1 cellular context compared by ENCODE assay signal in genomic region chr2:152336103-152336853, GRCh38.
A peak's percentile ranks its signal among the peaks of the same experiment; 100 is the strongest.
TF ChIP-seq lines count a peak whose summit lies in the region.

No MANE protein-coding gene starts in this region.

TF ChIP-seq in HepG2, 621 proteins besides CTCF, POLR2A, EP300 and RAD21 (continued from another document and continues in another):
- TF ChIP-seq ZNF740 (CRISPR knock-in tag; IDR thresholded peaks at IDR 0.05) = 0 out of 2 replicates have a peak, but pooled peaks have one; percentile 38
- TF ChIP-seq POLR2AphosphoS5 (IDR thresholded peaks at IDR 0.05; ENCODE audit: low read depth, low read length) = no peak
- TF ChIP-seq ZNF761 (CRISPR knock-in tag; conservative IDR thresholded peaks at IDR 0.05) = 0 out of 2 replicates have a peak, but pooled peaks have one; percentile 31
- no peak; the same call in 1 of the 2 replicates for TF ChIP-seq ZNF280D (CRISPR knock-in tag; IDR thresholded peaks at IDR 0.05)
- TF ChIP-seq ZNF546 (CRISPR knock-in tag; conservative IDR thresholded peaks at IDR 0.05) = peak; percentile 76; the same call in 1 of the 2 replicates
- no peak for TF ChIP-seq TRIM22 (IDR thresholded peaks at IDR 0.05)
- TF ChIP-seq, protein P1, sequence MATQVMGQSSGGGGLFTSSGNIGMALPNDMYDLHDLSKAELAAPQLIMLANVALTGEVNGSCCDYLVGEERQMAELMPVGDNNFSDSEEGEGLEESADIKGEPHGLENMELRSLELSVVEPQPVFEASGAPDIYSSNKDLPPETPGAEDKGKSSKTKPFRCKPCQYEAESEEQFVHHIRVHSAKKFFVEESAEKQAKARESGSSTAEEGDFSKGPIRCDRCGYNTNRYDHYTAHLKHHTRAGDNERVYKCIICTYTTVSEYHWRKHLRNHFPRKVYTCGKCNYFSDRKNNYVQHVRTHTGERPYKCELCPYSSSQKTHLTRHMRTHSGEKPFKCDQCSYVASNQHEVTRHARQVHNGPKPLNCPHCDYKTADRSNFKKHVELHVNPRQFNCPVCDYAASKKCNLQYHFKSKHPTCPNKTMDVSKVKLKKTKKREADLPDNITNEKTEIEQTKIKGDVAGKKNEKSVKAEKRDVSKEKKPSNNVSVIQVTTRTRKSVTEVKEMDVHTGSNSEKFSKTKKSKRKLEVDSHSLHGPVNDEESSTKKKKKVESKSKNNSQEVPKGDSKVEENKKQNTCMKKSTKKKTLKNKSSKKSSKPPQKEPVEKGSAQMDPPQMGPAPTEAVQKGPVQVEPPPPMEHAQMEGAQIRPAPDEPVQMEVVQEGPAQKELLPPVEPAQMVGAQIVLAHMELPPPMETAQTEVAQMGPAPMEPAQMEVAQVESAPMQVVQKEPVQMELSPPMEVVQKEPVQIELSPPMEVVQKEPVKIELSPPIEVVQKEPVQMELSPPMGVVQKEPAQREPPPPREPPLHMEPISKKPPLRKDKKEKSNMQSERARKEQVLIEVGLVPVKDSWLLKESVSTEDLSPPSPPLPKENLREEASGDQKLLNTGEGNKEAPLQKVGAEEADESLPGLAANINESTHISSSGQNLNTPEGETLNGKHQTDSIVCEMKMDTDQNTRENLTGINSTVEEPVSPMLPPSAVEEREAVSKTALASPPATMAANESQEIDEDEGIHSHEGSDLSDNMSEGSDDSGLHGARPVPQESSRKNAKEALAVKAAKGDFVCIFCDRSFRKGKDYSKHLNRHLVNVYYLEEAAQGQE (IDR thresholded peaks at IDR 0.05; ENCODE audit: borderline replicate concordance in 1 of 2, low read depth in 1 of 2, low read length in 2 of 2) = no peak
- TF ChIP-seq CREB1 (IDR thresholded peaks at IDR 0.05) = no peak
- TF ChIP-seq CREB1 (CRISPR knock-in tag; IDR thresholded peaks at IDR 0.05) = no peak
- TF ChIP-seq ZNF143 (CRISPR knock-in tag; IDR thresholded peaks at IDR 0.05) = no peak
- TF ChIP-seq ASH2L (IDR thresholded peaks at IDR 0.05; ENCODE audit: insufficient read length, low read depth, low read length) = peak; percentile 14
- TF ChIP-seq DPF2 (CRISPR knock-in tag; IDR thresholded peaks at IDR 0.05; ENCODE audit: borderline replicate concordance, low read depth) = no peak
- no peak for TF ChIP-seq ZNF326 (CRISPR knock-in tag; IDR thresholded peaks at IDR 0.05; ENCODE audit: borderline replicate concordance)
- no peak for TF ChIP-seq CCDC6 (CRISPR knock-in tag; IDR thresholded peaks at IDR 0.05)
- TF ChIP-seq, protein P2, sequence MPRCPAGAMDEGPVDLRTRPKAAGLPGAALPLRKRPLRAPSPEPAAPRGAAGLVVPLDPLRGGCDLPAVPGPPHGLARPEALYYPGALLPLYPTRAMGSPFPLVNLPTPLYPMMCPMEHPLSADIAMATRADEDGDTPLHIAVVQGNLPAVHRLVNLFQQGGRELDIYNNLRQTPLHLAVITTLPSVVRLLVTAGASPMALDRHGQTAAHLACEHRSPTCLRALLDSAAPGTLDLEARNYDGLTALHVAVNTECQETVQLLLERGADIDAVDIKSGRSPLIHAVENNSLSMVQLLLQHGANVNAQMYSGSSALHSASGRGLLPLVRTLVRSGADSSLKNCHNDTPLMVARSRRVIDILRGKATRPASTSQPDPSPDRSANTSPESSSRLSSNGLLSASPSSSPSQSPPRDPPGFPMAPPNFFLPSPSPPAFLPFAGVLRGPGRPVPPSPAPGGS (CRISPR knock-in tag; IDR thresholded peaks at IDR 0.05) = peak; percentile 44; the same call in 1 of the 2 replicates
- TF ChIP-seq, protein P3, sequence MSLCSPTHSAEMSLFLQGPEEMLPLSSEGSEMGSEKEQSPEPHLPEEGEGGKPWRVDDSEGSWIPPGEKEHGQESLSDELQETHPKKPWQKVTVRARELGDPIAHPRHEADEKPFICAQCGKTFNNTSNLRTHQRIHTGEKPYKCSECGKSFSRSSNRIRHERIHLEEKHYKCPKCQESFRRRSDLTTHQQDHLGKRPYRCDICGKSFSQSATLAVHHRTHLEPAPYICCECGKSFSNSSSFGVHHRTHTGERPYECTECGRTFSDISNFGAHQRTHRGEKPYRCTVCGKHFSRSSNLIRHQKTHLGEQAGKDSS (CRISPR knock-in tag; IDR thresholded peaks at IDR 0.05; ENCODE audit: borderline replicate concordance, low read depth) = no peak
- TF ChIP-seq MIXL1 (CRISPR knock-in tag; IDR thresholded peaks at IDR 0.05) = no peak
- TF ChIP-seq, protein P4, sequence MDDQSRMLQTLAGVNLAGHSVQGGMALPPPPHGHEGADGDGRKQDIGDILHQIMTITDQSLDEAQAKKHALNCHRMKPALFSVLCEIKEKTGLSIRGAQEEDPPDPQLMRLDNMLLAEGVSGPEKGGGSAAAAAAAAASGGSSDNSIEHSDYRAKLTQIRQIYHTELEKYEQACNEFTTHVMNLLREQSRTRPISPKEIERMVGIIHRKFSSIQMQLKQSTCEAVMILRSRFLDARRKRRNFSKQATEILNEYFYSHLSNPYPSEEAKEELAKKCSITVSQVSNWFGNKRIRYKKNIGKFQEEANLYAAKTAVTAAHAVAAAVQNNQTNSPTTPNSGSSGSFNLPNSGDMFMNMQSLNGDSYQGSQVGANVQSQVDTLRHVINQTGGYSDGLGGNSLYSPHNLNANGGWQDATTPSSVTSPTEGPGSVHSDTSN (CRISPR knock-in tag; IDR thresholded peaks at IDR 0.05; ENCODE audit: borderline replicate concordance) = no peak
- no peak for TF ChIP-seq ZNF362 (CRISPR knock-in tag; IDR thresholded peaks at IDR 0.05; ENCODE audit: borderline replicate concordance)
- TF ChIP-seq EEA1 (CRISPR knock-in tag; IDR thresholded peaks at IDR 0.05; ENCODE audit: borderline replicate concordance) = 0 out of 2 replicates have a peak, but pooled peaks have one; percentile 49
- TF ChIP-seq, protein P5, sequence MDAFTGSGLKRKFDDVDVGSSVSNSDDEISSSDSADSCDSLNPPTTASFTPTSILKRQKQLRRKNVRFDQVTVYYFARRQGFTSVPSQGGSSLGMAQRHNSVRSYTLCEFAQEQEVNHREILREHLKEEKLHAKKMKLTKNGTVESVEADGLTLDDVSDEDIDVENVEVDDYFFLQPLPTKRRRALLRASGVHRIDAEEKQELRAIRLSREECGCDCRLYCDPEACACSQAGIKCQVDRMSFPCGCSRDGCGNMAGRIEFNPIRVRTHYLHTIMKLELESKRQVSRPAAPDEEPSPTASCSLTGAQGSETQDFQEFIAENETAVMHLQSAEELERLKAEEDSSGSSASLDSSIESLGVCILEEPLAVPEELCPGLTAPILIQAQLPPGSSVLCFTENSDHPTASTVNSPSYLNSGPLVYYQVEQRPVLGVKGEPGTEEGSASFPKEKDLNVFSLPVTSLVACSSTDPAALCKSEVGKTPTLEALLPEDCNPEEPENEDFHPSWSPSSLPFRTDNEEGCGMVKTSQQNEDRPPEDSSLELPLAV (CRISPR knock-in tag; conservative IDR thresholded peaks at IDR 0.05; ENCODE audit: low read depth) = no peak
- TF ChIP-seq, protein P6, sequence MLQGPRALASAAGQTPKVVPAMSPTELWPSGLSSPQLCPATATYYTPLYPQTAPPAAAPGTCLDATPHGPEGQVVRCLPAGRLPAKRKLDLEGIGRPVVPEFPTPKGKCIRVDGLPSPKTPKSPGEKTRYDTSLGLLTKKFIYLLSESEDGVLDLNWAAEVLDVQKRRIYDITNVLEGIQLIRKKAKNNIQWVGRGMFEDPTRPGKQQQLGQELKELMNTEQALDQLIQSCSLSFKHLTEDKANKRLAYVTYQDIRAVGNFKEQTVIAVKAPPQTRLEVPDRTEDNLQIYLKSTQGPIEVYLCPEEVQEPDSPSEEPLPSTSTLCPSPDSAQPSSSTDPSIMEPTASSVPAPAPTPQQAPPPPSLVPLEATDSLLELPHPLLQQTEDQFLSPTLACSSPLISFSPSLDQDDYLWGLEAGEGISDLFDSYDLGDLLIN (CRISPR knock-in tag; IDR thresholded peaks at IDR 0.05; ENCODE audit: borderline replicate concordance) = no peak; the same call in 1 of the 2 replicates
- 0 out of 2 replicates have a peak, but pooled peaks have one; percentile 52 for TF ChIP-seq MTF1 (CRISPR knock-in tag; IDR thresholded peaks at IDR 0.05)
- no peak for TF ChIP-seq MIER2 (CRISPR knock-in tag; IDR thresholded peaks at IDR 0.05)
- no peak for TF ChIP-seq ZSCAN21 (CRISPR knock-in tag; IDR thresholded peaks at IDR 0.05; ENCODE audit: borderline replicate concordance)
- no peak for TF ChIP-seq ZIK1 (CRISPR knock-in tag; IDR thresholded peaks at IDR 0.05; ENCODE audit: borderline replicate concordance, low read depth)
- TF ChIP-seq ZSCAN9 (CRISPR knock-in tag; IDR thresholded peaks at IDR 0.05; ENCODE audit: borderline replicate concordance) = no peak
- TF ChIP-seq KLF9 (CRISPR knock-in tag; IDR thresholded peaks at IDR 0.05; ENCODE audit: low read depth) = no peak
- TF ChIP-seq, protein P7, sequence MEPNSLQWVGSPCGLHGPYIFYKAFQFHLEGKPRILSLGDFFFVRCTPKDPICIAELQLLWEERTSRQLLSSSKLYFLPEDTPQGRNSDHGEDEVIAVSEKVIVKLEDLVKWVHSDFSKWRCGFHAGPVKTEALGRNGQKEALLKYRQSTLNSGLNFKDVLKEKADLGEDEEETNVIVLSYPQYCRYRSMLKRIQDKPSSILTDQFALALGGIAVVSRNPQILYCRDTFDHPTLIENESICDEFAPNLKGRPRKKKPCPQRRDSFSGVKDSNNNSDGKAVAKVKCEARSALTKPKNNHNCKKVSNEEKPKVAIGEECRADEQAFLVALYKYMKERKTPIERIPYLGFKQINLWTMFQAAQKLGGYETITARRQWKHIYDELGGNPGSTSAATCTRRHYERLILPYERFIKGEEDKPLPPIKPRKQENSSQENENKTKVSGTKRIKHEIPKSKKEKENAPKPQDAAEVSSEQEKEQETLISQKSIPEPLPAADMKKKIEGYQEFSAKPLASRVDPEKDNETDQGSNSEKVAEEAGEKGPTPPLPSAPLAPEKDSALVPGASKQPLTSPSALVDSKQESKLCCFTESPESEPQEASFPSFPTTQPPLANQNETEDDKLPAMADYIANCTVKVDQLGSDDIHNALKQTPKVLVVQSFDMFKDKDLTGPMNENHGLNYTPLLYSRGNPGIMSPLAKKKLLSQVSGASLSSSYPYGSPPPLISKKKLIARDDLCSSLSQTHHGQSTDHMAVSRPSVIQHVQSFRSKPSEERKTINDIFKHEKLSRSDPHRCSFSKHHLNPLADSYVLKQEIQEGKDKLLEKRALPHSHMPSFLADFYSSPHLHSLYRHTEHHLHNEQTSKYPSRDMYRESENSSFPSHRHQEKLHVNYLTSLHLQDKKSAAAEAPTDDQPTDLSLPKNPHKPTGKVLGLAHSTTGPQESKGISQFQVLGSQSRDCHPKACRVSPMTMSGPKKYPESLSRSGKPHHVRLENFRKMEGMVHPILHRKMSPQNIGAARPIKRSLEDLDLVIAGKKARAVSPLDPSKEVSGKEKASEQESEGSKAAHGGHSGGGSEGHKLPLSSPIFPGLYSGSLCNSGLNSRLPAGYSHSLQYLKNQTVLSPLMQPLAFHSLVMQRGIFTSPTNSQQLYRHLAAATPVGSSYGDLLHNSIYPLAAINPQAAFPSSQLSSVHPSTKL (CRISPR knock-in tag; IDR thresholded peaks at IDR 0.05) = no peak
- TF ChIP-seq ZFY (CRISPR knock-in tag; IDR thresholded peaks at IDR 0.05) = no peak
- TF ChIP-seq ZNF850 (CRISPR knock-in tag; conservative IDR thresholded peaks at IDR 0.05) = no peak
- no peak for TF ChIP-seq ZNF383 (CRISPR knock-in tag; IDR thresholded peaks at IDR 0.05; ENCODE audit: borderline replicate concordance)
- no peak for TF ChIP-seq CENPX (CRISPR knock-in tag; IDR thresholded peaks at IDR 0.05)
- TF ChIP-seq TRAFD1 (CRISPR knock-in tag; IDR thresholded peaks at IDR 0.05; ENCODE audit: borderline replicate concordance) = no peak
- no peak for TF ChIP-seq ZNF660 (CRISPR knock-in tag; IDR thresholded peaks at IDR 0.05; ENCODE audit: borderline replicate concordance, low read depth)
